Comparison of ENCODE assay signal across 11 cellular contexts in the genomic region with DNA sequence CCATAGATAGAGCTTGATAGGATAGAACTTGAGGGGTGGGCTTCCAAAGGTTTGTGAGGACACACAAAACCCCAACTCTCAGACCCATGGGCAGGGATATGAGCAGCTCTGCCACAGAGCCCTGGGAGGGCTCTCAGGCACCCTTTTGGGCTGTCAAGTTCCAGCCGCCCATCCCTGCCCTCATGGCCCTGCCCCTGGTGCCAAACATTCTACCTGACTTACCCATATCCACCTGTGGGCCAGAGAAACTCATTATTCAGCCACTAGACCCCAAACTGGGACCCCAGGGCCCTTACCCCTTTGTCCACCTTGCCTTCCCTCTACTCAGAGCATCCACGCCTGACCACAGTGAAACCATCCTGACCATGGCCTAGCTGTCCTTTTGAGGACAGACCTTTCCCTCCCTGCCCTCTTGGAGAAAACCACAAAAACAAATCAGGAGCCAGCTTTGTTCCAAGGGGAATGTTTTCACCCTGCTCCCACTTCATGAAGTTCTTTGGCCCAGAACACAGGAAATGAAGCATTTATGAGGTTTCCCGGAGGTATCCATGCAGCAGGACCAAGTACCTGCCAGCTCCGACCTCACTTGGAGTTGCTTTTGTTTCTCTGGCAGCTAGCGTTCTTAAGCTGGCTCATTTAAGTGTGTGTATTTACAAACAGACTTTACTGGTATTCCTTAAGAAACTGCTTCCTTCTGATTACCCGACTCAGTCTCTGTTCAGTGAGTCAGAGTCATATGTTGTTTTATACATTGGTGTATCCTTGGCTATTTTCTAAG. TPM values are rescaled to one million over a fixed set of nuclear protein-coding genes. Genes with fewer than 3 reads are reported as not detected.
A peak's percentile ranks its signal among the peaks of the same experiment; 100 is the strongest.
DNase-seq lines count a peak whose midpoint lies in the region; ATAC-seq and TF ChIP-seq lines count a peak whose summit lies in the region.
"Had no signal": no experiment of that assay in that cellular context is flagged by ENCODE, and none has a peak within 500 bp of the region (broad histone marks: within the 10 kb centered on the region; RNA-seq: fewer than 3 reads in every experiment).

No MANE protein-coding gene starts in this region.

- no peaks in the 10 kb centered on the region for H3K27me3 Mint-ChIP-seq in activated CD4-positive, alpha-beta T cell treated with anti-CD3 and anti-CD28 coated beads, Interleukin-2, amount 10 ng/mL, durations not matched to agents 7 days and 5 days

- 64 to 72% (median 66%) methylated on average over 6 of the region's 6 CpGs for WGBS in heart left ventricle, 4 donors
- 78% methylated on average over 6 of the region's 6 CpGs for WGBS in sigmoid colon, 2 donors

- H3K36me3 ChIP-seq in BJ (ENCODE audit: control insufficient read depth, insufficient read depth, low read length) (no peaks in the 10 kb centered on the region), heart left ventricle (no peaks in the 10 kb centered on the region), sigmoid colon (no peaks in the 10 kb centered on the region)

- no peaks in the 10 kb centered on the region for H3K36me3 Mint-ChIP-seq in activated CD4-positive, alpha-beta T cell treated with anti-CD3 and anti-CD28 coated beads, Interleukin-2, amount 10 ng/mL, durations not matched to agents 7 days and 5 days (ENCODE audit: low read depth)
- H3K36me3 Mint-ChIP-seq: CD14-positive monocyte had no signal

- POLR2A ChIA-PET in BJ (lab: Charles Lee) = interaction anchor here (0.6 to 1.4 kb wide), 3 partner anchors 10 to 46 kb away, joined by 3 to 5 read pairs (median 4); no protein-coding TSS in a partner anchor
- POLR2A ChIA-PET in activated CD4-positive, alpha-beta T cell treated with anti-CD3 and anti-CD28 coated beads, Interleukin-2, amount 10 ng/mL, durations not matched to agents 7 days and 5 days (lab: Charles Lee) = no interaction called here

- peak; percentile 47 for DNase-seq in BJ (ENCODE audit: low read depth)
- DNase-seq in astrocyte of the spinal cord (ENCODE audit: low read depth, low spot score) = peak; percentile 93
- DNase-seq in heart left ventricle = peak in 2 of 5 donors; percentile 23 to 36
- DNase-seq in sigmoid colon = peak; percentile 87
- DNase-seq in left lobe of liver (ENCODE audit: low spot score) = no peak
- no peak for DNase-seq in activated T-cell treated with anti-CD3 and anti-CD28 coated beads, Interleukin-2, amount 50 U/mL, for 48 hours
- no peak for DNase-seq in activated CD4-positive, alpha-beta T cell treated with anti-CD3 and anti-CD28 coated beads, Interleukin-2, amount 10 ng/mL, durations not matched to agents 7 days and 5 days
- DNase-seq: stimulated activated CD4-positive, alpha-beta T cell treated with anti-CD3 and anti-CD28 coated beads, Interleukin-2, amount 100 ng/mL, for 48 hours had no signal

- H3K4me3 ChIP-seq in BJ (ENCODE audit: low read depth, low read length) = no peak overlapping the region
- H3K4me3 ChIP-seq in astrocyte of the spinal cord (ENCODE audit: low read depth, low read length) = no peak overlapping the region
- no peak overlapping the region for H3K4me3 ChIP-seq in heart left ventricle
- no peak overlapping the region for H3K4me3 ChIP-seq in sigmoid colon

- no peak overlapping the region for H3K4me3 Mint-ChIP-seq in activated CD4-positive, alpha-beta T cell treated with anti-CD3 and anti-CD28 coated beads, Interleukin-2, amount 10 ng/mL, durations not matched to agents 7 days and 5 days
- H3K4me3 Mint-ChIP-seq: CD14-positive monocyte had no signal

- TF ChIP-seq CTCF in BJ (IDR thresholded peaks at IDR 0.05; ENCODE audit: insufficient read depth, low read depth, low read length) (no peak), astrocyte of the spinal cord (IDR thresholded peaks at IDR 0.05; ENCODE audit: low read depth, low read length) (no peak), heart left ventricle (IDR thresholded peaks at IDR 0.05) (no peak), sigmoid colon (IDR thresholded peaks at IDR 0.05) (no peak)

- peaks cover 0 to 18% (median 11%) of the 10 kb centered on the region in 12 donors for H3K4me1 ChIP-seq in heart left ventricle
- H3K4me1 ChIP-seq in sigmoid colon = peaks cover 0 to 5% (median 0%) of the 10 kb centered on the region in 4 donors

- ATAC-seq in heart left ventricle (peak; percentile 63 to 85 (median 76)), GM21367 (IDR thresholded peaks at IDR 0.05; ENCODE audit: unreplicated experiment) (no peak), left lobe of liver (no peak)

- TF ChIP-seq POLR2A in heart left ventricle (IDR thresholded peaks at IDR 0.05) (peak in 1 of 2 donors; percentile 32), sigmoid colon (IDR thresholded peaks at IDR 0.05) (no peak)

- TF ChIP-seq EP300 in sigmoid colon (IDR thresholded peaks at IDR 0.05) = no peak

- intact Hi-C loops in heart left ventricle (cut with DNase I) = no loop called here
- intact Hi-C loops in sigmoid colon (cut with DNase I) = no loop called here

- no peaks in the 10 kb centered on the region for H3K4me1 Mint-ChIP-seq in activated CD4-positive, alpha-beta T cell treated with anti-CD3 and anti-CD28 coated beads, Interleukin-2, amount 10 ng/mL, durations not matched to agents 7 days and 5 days
- H3K4me1 Mint-ChIP-seq: CD14-positive monocyte had no signal

- peaks cover 0 to 12% (median 2%) of the 10 kb centered on the region in 12 donors for H3K9me3 ChIP-seq in heart left ventricle
- no peaks in the 10 kb centered on the region for H3K9me3 ChIP-seq in sigmoid colon

- H3K27ac ChIP-seq in heart left ventricle = peak overlapping the region; percentile 49 to 79 (median 65)
- peak overlapping the region; percentile 45 to 71 (median 54) for H3K27ac ChIP-seq in sigmoid colon

- peaks cover 15% of the 10 kb centered on the region for H3K9me3 Mint-ChIP-seq in activated CD4-positive, alpha-beta T cell treated with anti-CD3 and anti-CD28 coated beads, Interleukin-2, amount 10 ng/mL, durations not matched to agents 7 days and 5 days

- CTCF ChIA-PET in BJ (lab: Yijun Ruan, JAX) = interaction anchor here (1.0 to 2.6 kb wide), 7 partner anchors 10 to 92 kb away, joined by 3 to 11 read pairs (median 4); no protein-coding TSS in a partner anchor
- CTCF ChIA-PET in activated CD4-positive, alpha-beta T cell treated with anti-CD3 and anti-CD28 coated beads, Interleukin-2, amount 10 ng/mL, durations not matched to agents 7 days and 5 days (lab: Charles Lee) = interaction anchor here (1.5 kb wide), 1 partner anchor 38 kb away, joined by 3 read pairs; no protein-coding TSS in a partner anchor

- H3K27me3 ChIP-seq in BJ (ENCODE audit: control insufficient read depth, insufficient read depth, low read length) (no peaks in the 10 kb centered on the region), heart left ventricle (no peaks in the 10 kb centered on the region), sigmoid colon (no peaks in the 10 kb centered on the region)

- in situ Hi-C loops in astrocyte of the spinal cord (cut with HindIII; ENCODE audit: low sequenced_read_pairs) = no loop called here

- no peak overlapping the region for H3K27ac Mint-ChIP-seq in activated CD4-positive, alpha-beta T cell treated with anti-CD3 and anti-CD28 coated beads, Interleukin-2, amount 10 ng/mL, durations not matched to agents 7 days and 5 days
- H3K27ac Mint-ChIP-seq: CD14-positive monocyte had no signal

RNA-seq across cellular contexts. Expression of a gene that starts 34.2 kb away (rescaled TPM):
- polyA plus RNA-seq in BJ (2011; rRNA removed) = 5.0 and 5.4 TPM in 2 replicates
- polyA minus RNA-seq in BJ (2011; rRNA and poly(A)+ RNA removed) = 6.2 and 11.0 TPM in 2 replicates
- total RNA-seq in heart left ventricle = 10 to 100 TPM in 2 of 9 donors, 1 to 10 TPM in 6, under 1 TPM in 1; 0.96 to 81.1 (median 5.5) TPM
- polyA plus RNA-seq in heart left ventricle = 10 to 100 TPM in 1 of 2 donors, 1 to 10 TPM in 1; 5.0 to 12.0 TPM
- 100 to 1,000 TPM in 1 of 4 donors, 10 to 100 TPM in 3; 21.7 to 211 (median 81.9) TPM for total RNA-seq in sigmoid colon
- 10 to 100 TPM in 1 of 3 donors, 1 to 10 TPM in 2; 1.2 to 36.6 (median 8.4) TPM for polyA plus RNA-seq in sigmoid colon
- total RNA-seq in left lobe of liver = 2.7 TPM
- total RNA-seq in activated CD4-positive, alpha-beta T cell treated with anti-CD3 and anti-CD28 coated beads, Interleukin-2, amount 10 ng/mL, durations not matched to agents 7 days and 5 days = not detected
- total RNA-seq: activated CD8-positive, alpha-beta memory T cell treated with anti-CD3 and anti-CD28 coated beads for 36 hours had no signal
- polyA plus RNA-seq: CD14-positive monocyte had no signal

Comparison
In these comparisons a context has a peak if more than half of its experiments do, and no peak if none do; other contexts are left out.
1. DNase-seq: peak in BJ (single experiment), astrocyte of the spinal cord (single experiment) and sigmoid colon (single experiment); none in left lobe of liver (single experiment), activated T-cell treated with anti-CD3 and anti-CD28 coated beads, Interleukin-2, amount 50 U/mL, for 48 hours (0 of 2) and activated CD4-positive, alpha-beta T cell treated with anti-CD3 and anti-CD28 coated beads, Interleukin-2, amount 10 ng/mL, durations not matched to agents 7 days and 5 days (single experiment).
2. ATAC-seq: peak in heart left ventricle (4 of 4); none in GM21367 (single experiment) and left lobe of liver (single experiment).